In genomic region chr1:76680676-76681075, GRCh38 we compare ENCODE assay signal across 21 cellular contexts.
"Had no signal": no experiment of that assay in that cellular context is flagged by ENCODE, and none has a peak within 500 bp of the region (broad histone marks: within the 10 kb centered on the region; RNA-seq: fewer than 3 reads in every experiment).

No MANE protein-coding gene starts in this region.

- H3K9me3 ChIP-seq: colonic mucosa, esophagus squamous epithelium, gastrocnemius medialis, heart right ventricle, left lung, lower lobe of right lung, mucosa of descending colon had no signal

- H3K27me3 Mint-ChIP-seq: dendritic cell treated with granulocyte-macrophage colony-stimulating factor and Interleukin-4, amounts not matched to agents 40 ng/mL and 50 ng/mL, for 4 days; effector memory CD8-positive, alpha-beta T cell had no signal

- H3K9me3 Mint-ChIP-seq: effector memory CD8-positive, alpha-beta T cell; mesothelial cell of epicardium; naive B cell had no signal

- H3K36me3 ChIP-seq: colonic mucosa, esophagus squamous epithelium, gastrocnemius medialis, heart right ventricle, left lung, lower lobe of right lung had no signal

- H3K36me3 Mint-ChIP-seq: mesothelial cell of epicardium, naive B cell had no signal

- H3K27ac ChIP-seq: colonic mucosa, esophagus squamous epithelium, gastrocnemius medialis, heart right ventricle, lower lobe of right lung had no signal

- H3K27me3 ChIP-seq: colonic mucosa, esophagus squamous epithelium, gastrocnemius medialis, heart right ventricle, left lung had no signal

- DNase-seq: colonic mucosa; cortex of kidney; effector CD8-positive, alpha-beta T cell; effector memory CD8-positive, alpha-beta T cell; esophagus squamous epithelium; foreskin fibroblast; foreskin melanocyte; gastrocnemius medialis; glutamatergic neuron; head of caudate nucleus; heart right ventricle; hippocampal formation; left cardiac atrium; left lung; left ventricle myocardium superior; lower lobe of right lung; mesenchymal stem cell; mucosa of descending colon; naive B cell had no signal

- H3K27ac Mint-ChIP-seq: dendritic cell treated with granulocyte-macrophage colony-stimulating factor and Interleukin-4, amounts not matched to agents 40 ng/mL and 50 ng/mL, for 4 days; effector memory CD8-positive, alpha-beta T cell; mesothelial cell of epicardium; naive B cell had no signal

- H3K4me3 ChIP-seq: colonic mucosa, esophagus squamous epithelium, gastrocnemius medialis, heart right ventricle, left lung, lower lobe of right lung, mucosa of descending colon had no signal

- H3K4me1 ChIP-seq: colonic mucosa, esophagus squamous epithelium, gastrocnemius medialis, heart right ventricle, left lung, lower lobe of right lung had no signal

- H3K4me1 Mint-ChIP-seq: naive B cell had no signal

- H3K4me3 Mint-ChIP-seq: dendritic cell treated with granulocyte-macrophage colony-stimulating factor and Interleukin-4, amounts not matched to agents 40 ng/mL and 50 ng/mL, for 4 days; effector memory CD8-positive, alpha-beta T cell; mesothelial cell of epicardium had no signal
